Comparison of ENCODE assay signal across 21 cellular contexts in genomic region chr15:88391700-88392099, GRCh38.
"Had no signal": no experiment of that assay in that cellular context is flagged by ENCODE, and none has a peak within 500 bp of the region (broad histone marks: within the 10 kb centered on the region; RNA-seq: fewer than 3 reads in every experiment).

No MANE protein-coding gene starts in this region.

- H3K36me3 Mint-ChIP-seq: activated CD8-positive, alpha-beta memory T cell treated with anti-CD3 and anti-CD28 coated beads, Interleukin-2, amount 10 ng/mL, durations not matched to agents 7 days and 5 days; activated naive CD4-positive, alpha-beta T cell treated with anti-CD3 and anti-CD28 coated beads, Interleukin-2, amount 10 ng/mL, durations not matched to agents 7 days and 5 days; naive thymus-derived CD4-positive, alpha-beta T cell; type B pancreatic cell had no signal

- H3K4me3 ChIP-seq: adrenal gland, hepatocyte, lung, ovary, sigmoid colon, spleen had no signal

- H3K9me3 Mint-ChIP-seq: activated naive CD4-positive, alpha-beta T cell treated with anti-CD3 and anti-CD28 coated beads, Interleukin-2, amount 10 ng/mL, durations not matched to agents 7 days and 5 days; activated T-helper 2 cell treated with anti-CD3 and anti-CD28 coated beads, Interferon-gamma antibody, Interleukin-2, Interleukin-4, amounts not matched to agents 10 μg/mL and 5 μg/mL and 100 μg/mL, durations not matched to agents 14 hours and 24 hours and 36 hours; central memory CD8-positive, alpha-beta T cell; naive thymus-derived CD4-positive, alpha-beta T cell; stimulated activated naive CD8-positive, alpha-beta T cell treated with anti-CD3 and anti-CD28 coated beads, Interleukin-15, amount 100 ng/mL, for 72 hours; type B pancreatic cell had no signal

- H3K27ac Mint-ChIP-seq: activated CD8-positive, alpha-beta memory T cell treated with anti-CD3 and anti-CD28 coated beads, Interleukin-2, amount 10 ng/mL, durations not matched to agents 7 days and 5 days; activated naive CD4-positive, alpha-beta T cell treated with anti-CD3 and anti-CD28 coated beads, Interleukin-2, amount 10 ng/mL, durations not matched to agents 7 days and 5 days; activated T-helper 2 cell treated with anti-CD3 and anti-CD28 coated beads, Interferon-gamma antibody, Interleukin-2, Interleukin-4, amounts not matched to agents 10 μg/mL and 5 μg/mL and 100 μg/mL, durations not matched to agents 14 hours and 24 hours and 36 hours; naive thymus-derived CD4-positive, alpha-beta T cell; stimulated activated naive CD8-positive, alpha-beta T cell treated with anti-CD3 and anti-CD28 coated beads, Interleukin-15, amount 100 ng/mL, for 72 hours; type B pancreatic cell had no signal

- H3K4me1 ChIP-seq: adrenal gland, spleen had no signal

- H3K27me3 ChIP-seq: adrenal gland, hepatocyte, ovary, sigmoid colon had no signal

- H3K9me3 ChIP-seq: adrenal gland, ovary, sigmoid colon had no signal

- DNase-seq: activated CD4-positive, alpha-beta T cell treated with anti-CD3 and anti-CD28 coated beads for 1 hour; activated CD4-positive, alpha-beta T cell treated with anti-CD3 and anti-CD28 coated beads, Interleukin-2, amount 50 U/mL, for 48 hours; activated CD8-positive, alpha-beta memory T cell treated with anti-CD3 and anti-CD28 coated beads, Interleukin-2, amount 10 ng/mL, durations not matched to agents 7 days and 5 days; activated naive CD4-positive, alpha-beta T cell treated with anti-CD3 and anti-CD28 coated beads, Interleukin-2, amount 10 ng/mL, durations not matched to agents 7 days and 5 days; activated T-cell treated with anti-CD3 and anti-CD28 coated beads, Interleukin-2, amount 50 U/mL, for 1 hour; adrenal gland; cortex of kidney; effector memory CD4-positive, alpha-beta T cell; islet precursor cell; naive thymus-derived CD4-positive, alpha-beta T cell; ovary; sigmoid colon; spleen; stimulated activated naive CD8-positive, alpha-beta T cell treated with anti-CD3 and anti-CD28 coated beads, Interleukin-15, amount 100 ng/mL, for 72 hours had no signal

- H3K4me2 ChIP-seq: hepatocyte had no signal

- H2AFZ ChIP-seq: hepatocyte had no signal

- FAIRE-seq: frontal cortex had no signal

- H3K36me3 ChIP-seq: adrenal gland, ovary, sigmoid colon, spleen had no signal

- H3K27ac ChIP-seq: adrenal gland, hepatocyte, ovary, sigmoid colon, spleen, VCaP had no signal

- ATAC-seq: activated CD8-positive, alpha-beta memory T cell treated with anti-CD3 and anti-CD28 coated beads, Interleukin-2, amount 10 ng/mL, durations not matched to agents 7 days and 5 days; naive thymus-derived CD4-positive, alpha-beta T cell; stimulated activated naive CD8-positive, alpha-beta T cell treated with anti-CD3 and anti-CD28 coated beads, Interleukin-15, amount 100 ng/mL, for 72 hours had no signal

- H3K79me2 ChIP-seq: hepatocyte had no signal
